In genomic region chr7:43439631-43440401, GRCh38 we compare ENCODE assay signal across 1 cellular context.
TF ChIP-seq lines count a peak whose summit lies in the region.

No MANE protein-coding gene starts in this region.

TF ChIP-seq in H1, 55 proteins besides CTCF, POLR2A, EP300 and RAD21 (continued from another document):
- TF ChIP-seq CHD7 (IDR thresholded peaks at IDR 0.05; ENCODE audit: insufficient replicate concordance, low read length) (no peak), BCL11A (IDR thresholded peaks at IDR 0.05; ENCODE audit: low read depth in 2 of 2, low read length in 2 of 2) (no peak), CBX8 (IDR thresholded peaks at IDR 0.05; ENCODE audit: borderline replicate concordance, low read depth, low read length) (no peak), TAF7 (optimal IDR thresholded peaks at IDR 0.05; ENCODE audit: borderline replicate concordance, low read depth, low read length) (no peak), TCF12 (IDR thresholded peaks at IDR 0.05; ENCODE audit: low read depth, low read length) (no peak), CBX5 (IDR thresholded peaks at IDR 0.05; ENCODE audit: low read depth, low read length) (no peak), KDM5A (IDR thresholded peaks at IDR 0.05; ENCODE audit: low read length) (no peak), RFX5 (IDR thresholded peaks at IDR 0.05; ENCODE audit: borderline replicate concordance, low read depth, low read length) (no peak), SIRT6 (IDR thresholded peaks at IDR 0.05; ENCODE audit: low read length) (no peak), ZNF274 (IDR thresholded peaks at IDR 0.05; ENCODE audit: borderline replicate concordance, extremely low read depth, low read length) (no peak), CTBP2 (IDR thresholded peaks at IDR 0.05; ENCODE audit: borderline replicate concordance, insufficient read depth, insufficient read length, low read length) (no peak), MAX (IDR thresholded peaks at IDR 0.05) (peak; percentile 49; the same call in 1 of the 2 replicates), SAP30 (IDR thresholded peaks at IDR 0.05; ENCODE audit: insufficient read depth, insufficient replicate concordance, low read length) (no peak), SRF (IDR thresholded peaks at IDR 0.05; ENCODE audit: low read depth, low read length) (no peak), SP1 (IDR thresholded peaks at IDR 0.05; ENCODE audit: low read depth, low read length) (no peak), BRCA1 (IDR thresholded peaks at IDR 0.05; ENCODE audit: low read depth, low read length) (no peak), YY1 (IDR thresholded peaks at IDR 0.05; ENCODE audit: low read depth, low read length) (0 out of 2 replicates have a peak, but pooled peaks have one; percentile 43), USF2 (IDR thresholded peaks at IDR 0.05; ENCODE audit: low read length) (no peak), BACH1 (IDR thresholded peaks at IDR 0.05; ENCODE audit: low read length) (no peak), MAFK (IDR thresholded peaks at IDR 0.05; ENCODE audit: low read depth, low read length) (no peak), NANOG (IDR thresholded peaks at IDR 0.05; ENCODE audit: insufficient read depth, low read depth, low read length, poor library complexity, severe bottlenecking) (no peak), CEBPB (IDR thresholded peaks at IDR 0.05; ENCODE audit: low read depth, low read length) (peak; percentile 5; the same call in 1 of the 2 replicates), EZH2 (IDR thresholded peaks at IDR 0.05; ENCODE audit: low read depth, low read length, severe bottlenecking) (no peak), SUZ12 (IDR thresholded peaks at IDR 0.05; ENCODE audit: low read length) (no peak), KDM1A (IDR thresholded peaks at IDR 0.05; ENCODE audit: borderline replicate concordance, low read length) (peak; percentile 56; the same call in 1 of the 2 replicates), SP2 (IDR thresholded peaks at IDR 0.05; ENCODE audit: low read length) (no peak)
